8 cellular contexts compared by ENCODE assay signal in the genomic region with DNA sequence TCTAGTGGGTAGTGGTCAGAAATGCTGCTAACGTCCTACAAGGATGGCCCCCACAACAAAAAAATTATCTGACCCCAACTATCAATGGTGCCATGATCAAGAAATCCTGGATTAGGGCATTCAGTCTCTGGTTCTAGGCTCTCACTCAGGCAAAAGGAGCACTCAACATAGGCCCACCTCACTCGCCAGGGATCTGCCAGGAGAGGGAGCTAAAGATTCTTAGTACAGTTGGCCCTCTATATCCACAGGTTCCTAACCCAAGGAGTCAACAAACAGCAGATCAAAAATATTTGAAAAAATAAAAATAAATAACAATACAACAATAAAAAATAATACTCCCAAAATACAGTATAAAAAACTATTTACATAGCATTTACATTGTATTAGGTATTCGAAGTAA. TPM values are rescaled to one million over a fixed set of nuclear protein-coding genes. Genes with fewer than 3 reads are reported as not detected.
A peak's percentile ranks its signal among the peaks of the same experiment; 100 is the strongest.
DNase-seq lines count a peak whose midpoint lies in the region; ATAC-seq and TF ChIP-seq lines count a peak whose summit lies in the region.

No MANE protein-coding gene starts in this region.

- no peaks in the 10 kb centered on the region for H4K20me1 ChIP-seq in SK-N-SH (ENCODE audit: insufficient read depth)

- H3K4me1 ChIP-seq in SK-N-SH (ENCODE audit: control insufficient read depth in 1 of 2, insufficient read depth in 2 of 2, low read depth in 1 of 2, low read length in 1 of 2), result no peaks in the 10 kb centered on the region

- peak; percentile 11 for DNase-seq in Daoy (ENCODE audit: low read depth)
- peak; percentile 53 for DNase-seq in HT-29 (ENCODE audit: low spot score)
- peak; percentile 22 for DNase-seq in SK-N-SH
- DNase-seq in foreskin melanocyte, result peak; percentile 21
- DNase-seq in NCI-H1092 treated with DMSO at 0.1 percent for 48 hours (lab: John Stamatoyannopoulos, UW), result no peak
- no peak for DNase-seq in cerebellum (ENCODE audit: low spot score)

- no peak for ATAC-seq in HG03108 (IDR thresholded peaks at IDR 0.05; ENCODE audit: unreplicated experiment)
- no peak for ATAC-seq in GM18867 (IDR thresholded peaks at IDR 0.05; ENCODE audit: unreplicated experiment)

- H3K9me2 ChIP-seq in SK-N-SH, result no peaks in the 10 kb centered on the region

- WGBS in SK-N-SH (ENCODE audit: low lambda C conversion rate), result 57% methylated on average over 3 of the region's 3 CpGs

- H3K9ac ChIP-seq in SK-N-SH, result no peak overlapping the region

- peak; percentile 47 for TF ChIP-seq CTCF in SK-N-SH (IDR thresholded peaks at IDR 0.05)

- TF ChIP-seq EP300 in SK-N-SH (IDR thresholded peaks at IDR 0.05; ENCODE audit: borderline replicate concordance in 1 of 2, low read depth in 1 of 2, low read length in 1 of 2), result no peak

- TF ChIP-seq RAD21 in SK-N-SH (IDR thresholded peaks at IDR 0.05; ENCODE audit: low read length), result peak; percentile 69

- H3K27ac ChIP-seq in SK-N-SH (ENCODE audit: low read depth in 2 of 2, low read length in 1 of 2), result no peak overlapping the region

- peaks cover 4% of the 10 kb centered on the region for H3F3A ChIP-seq in SK-N-SH (replicated peaks; ENCODE audit: insufficient read depth)

- CTCF ChIA-PET in SK-N-SH (lab: Yijun Ruan, JAX), result interaction anchor here (0.7 to 6.9 kb wide), 16 partner anchors 13 to 554 kb away, joined by 3 to 125 read pairs (median 9); a partner anchor contains a TSS

- POLR2A ChIA-PET in SK-N-SH (lab: Yijun Ruan, JAX), result no interaction called here

- no peak overlapping the region for H3K4me2 ChIP-seq in SK-N-SH

- H2AFZ ChIP-seq in SK-N-SH (ENCODE audit: low read depth), result no peak overlapping the region

- no peaks in the 10 kb centered on the region for H3K27me3 ChIP-seq in SK-N-SH (ENCODE audit: insufficient read depth)

- H3K79me2 ChIP-seq in SK-N-SH (ENCODE audit: insufficient read depth), result no peaks in the 10 kb centered on the region

- no peaks in the 10 kb centered on the region for H3K9me3 ChIP-seq in SK-N-SH

- no peak overlapping the region for H3K4me3 ChIP-seq in SK-N-SH (ENCODE audit: low read depth in 2 of 2, low read length in 1 of 2)

- no peaks in the 10 kb centered on the region for H3K36me3 ChIP-seq in SK-N-SH (replicated peaks in 1 of 2; ENCODE audit: control insufficient read depth in 1 of 2, insufficient read depth in 2 of 2, low read length in 1 of 2)

TF ChIP-seq in SK-N-SH, 30 proteins besides CTCF, POLR2A, EP300 and RAD21:
- TF ChIP-seq SMC3 (IDR thresholded peaks at IDR 0.05; ENCODE audit: low read depth, low read length) (peak; percentile 35; the same call in 1 of the 2 replicates), FOSL2 (IDR thresholded peaks at IDR 0.05; ENCODE audit: borderline replicate concordance, low read depth) (no peak)

RNA-seq across cellular contexts. Expression of a gene that starts 10.0 kb away (rescaled TPM):
- total RNA-seq in Daoy (2014; rRNA removed; shearing (Covaris generic)), result 0.17 TPM in 1 of 2 replicates, not detected in the other
- total RNA-seq in HT-29 (2014; rRNA removed; shearing (Covaris generic)), result 0.36 TPM in 1 of 2 replicates, not detected in the other
- 0.25 and 1.1 TPM in 2 replicates for polyA plus RNA-seq in SK-N-SH (2012; rRNA removed)
- 0.24 and 0.41 TPM in 2 replicates for polyA plus RNA-seq in SK-N-SH (2012; cell fraction: cytosol; rRNA removed)
- 2.4 and 4.1 TPM in 2 replicates for polyA plus RNA-seq in SK-N-SH (2012; cell fraction: nucleus; rRNA removed)
- 5.9 TPM for total RNA-seq in cerebellum

RNA-seq across cellular contexts. Expression of a gene that starts 46.9 kb away (rescaled TPM):
- total RNA-seq in Daoy (2014; rRNA removed; shearing (Covaris generic)), result 74.5 and 74.8 TPM in 2 replicates
- 48.7 and 52.5 TPM in 2 replicates for total RNA-seq in HT-29 (2014; rRNA removed; shearing (Covaris generic))
- 88.9 and 91.1 TPM in 2 replicates for polyA plus RNA-seq in SK-N-SH (2012; rRNA removed)
- polyA plus RNA-seq in SK-N-SH (2012; cell fraction: cytosol; rRNA removed), result 56.4 and 68.3 TPM in 2 replicates
- 117 and 122 TPM in 2 replicates for polyA plus RNA-seq in SK-N-SH (2012; cell fraction: nucleus; rRNA removed)
- total RNA-seq in cerebellum, result 99.1 TPM

Comparison
In these comparisons a context has a peak if more than half of its experiments do, and no peak if none do; other contexts are left out.
1. DNase-seq: peak in Daoy (single experiment), HT-29 (single experiment), SK-N-SH (single experiment) and foreskin melanocyte (single experiment); none in NCI-H1092 treated with DMSO at 0.1 percent for 48 hours (single experiment) and cerebellum (single experiment).